Comparison of ENCODE assay signal across 25 cellular contexts in genomic region chr6:95095271-95095670, GRCh38.
DNase-seq lines count a peak whose midpoint lies in the region; ATAC-seq, FAIRE-seq and TF ChIP-seq lines count a peak whose summit lies in the region.
"Had no signal": no experiment of that assay in that cellular context is flagged by ENCODE, and none has a peak within 500 bp of the region (broad histone marks: within the 10 kb centered on the region; RNA-seq: fewer than 3 reads in every experiment).

No MANE protein-coding gene starts in this region.

- H3K27ac Mint-ChIP-seq in activated CD4-positive, alpha-beta memory T cell treated with anti-CD3 and anti-CD28 coated beads for 36 hours: no peak overlapping the region
- H3K27ac Mint-ChIP-seq: effector memory CD8-positive, alpha-beta T cell; naive B cell; stimulated activated naive B cell treated with anti-CD40 and anti-IgM and Interleukin-4, amounts not matched to agents 10 μg/mL and 1 μg/mL and 100 μg/mL, for 72 hours had no signal

- no peak for TF ChIP-seq RAD21 in A549 (conservative IDR thresholded peaks at IDR 0.05 in 1 of 2, IDR thresholded peaks at IDR 0.05 in 1 of 2)

- 15% methylated on average over 3 of the region's 3 CpGs for WGBS in A549 (ENCODE audit: missing lambda C conversion rate)

- CTCF ChIA-PET in A549 (lab: Yijun Ruan, JAX): no interaction called here
- CTCF ChIA-PET in activated CD4-positive, alpha-beta memory T cell treated with anti-CD3 and anti-CD28 coated beads for 36 hours (lab: Charles Lee): no interaction called here

- TF ChIP-seq POLR2A in A549 (IDR thresholded peaks at IDR 0.05; ENCODE audit: low read length): no peak

- H3K9me3 Mint-ChIP-seq in activated CD4-positive, alpha-beta memory T cell treated with anti-CD3 and anti-CD28 coated beads for 36 hours: no peaks in the 10 kb centered on the region
- H3K9me3 Mint-ChIP-seq: activated T-cell treated with anti-CD3 and anti-CD28 coated beads, Interleukin-2, amount 50 U/mL, for 4 hours; naive B cell; stimulated activated naive B cell treated with anti-CD40 and anti-IgM and Interleukin-4, amounts not matched to agents 10 μg/mL and 1 μg/mL and 100 μg/mL, for 72 hours had no signal

- TF ChIP-seq CTCF in A549 (IDR thresholded peaks at IDR 0.05): no peak
- TF ChIP-seq CTCF in foreskin keratinocyte (conservative IDR thresholded peaks at IDR 0.05): no peak

- H3K4me3 Mint-ChIP-seq in activated CD4-positive, alpha-beta memory T cell treated with anti-CD3 and anti-CD28 coated beads for 36 hours: no peak overlapping the region
- H3K4me3 Mint-ChIP-seq: activated T-cell treated with anti-CD3 and anti-CD28 coated beads, Interleukin-2, amount 50 U/mL, for 4 hours; effector memory CD8-positive, alpha-beta T cell; naive B cell; stimulated activated naive B cell treated with anti-CD40 and anti-IgM and Interleukin-4, amounts not matched to agents 10 μg/mL and 1 μg/mL and 100 μg/mL, for 72 hours had no signal

- no peak for ATAC-seq in A549
- ATAC-seq in foreskin keratinocyte: peak; percentile 19
- no peak for ATAC-seq in HG03432 (IDR thresholded peaks at IDR 0.05; ENCODE audit: unreplicated experiment)
- ATAC-seq: activated T-cell treated with anti-CD3 and anti-CD28 coated beads, Interleukin-2, amount 50 U/mL, for 4 hours; effector memory CD8-positive, alpha-beta T cell; left colon; stimulated activated naive B cell treated with anti-CD40 and anti-IgM and Interleukin-4, amounts not matched to agents 10 μg/mL and 1 μg/mL and 100 μg/mL, for 72 hours had no signal

- no peaks in the 10 kb centered on the region for H3K9me3 ChIP-seq in A549
- H3K9me3 ChIP-seq: BLaER1, spleen, suprapubic skin had no signal

- no peak for FAIRE-seq in A549 (lab: Jason Lieb, UNC)

- H3K27ac ChIP-seq in A549 (no peak overlapping the region), foreskin keratinocyte (peak overlapping the region; percentile 41)
- H3K27ac ChIP-seq: adrenal gland, BLaER1, coronary artery, KMS-11, spleen, suprapubic skin had no signal

- H3K27me3 ChIP-seq in foreskin keratinocyte: no peaks in the 10 kb centered on the region
- H3K27me3 ChIP-seq: BLaER1, spleen, suprapubic skin had no signal

- H3K4me1 ChIP-seq in A549: no peaks in the 10 kb centered on the region
- H3K4me1 ChIP-seq in foreskin keratinocyte: peaks cover 34% of the 10 kb centered on the region
- H3K4me1 ChIP-seq: adrenal gland, BLaER1, spleen had no signal

- POLR2A ChIA-PET in A549 (lab: Yijun Ruan, JAX): no interaction called here
- POLR2A ChIA-PET in activated CD4-positive, alpha-beta memory T cell treated with anti-CD3 and anti-CD28 coated beads for 36 hours (lab: Charles Lee): no interaction called here

- H3K4me2 ChIP-seq in A549: peak overlapping the region; percentile 60
- H3K4me2 ChIP-seq: BLaER1, KMS-11 had no signal

- H3K36me3 Mint-ChIP-seq in activated CD4-positive, alpha-beta memory T cell treated with anti-CD3 and anti-CD28 coated beads for 36 hours: no peaks in the 10 kb centered on the region
- H3K36me3 Mint-ChIP-seq: naive B cell; stimulated activated naive B cell treated with anti-CD40 and anti-IgM and Interleukin-4, amounts not matched to agents 10 μg/mL and 1 μg/mL and 100 μg/mL, for 72 hours had no signal

- no peak for TF ChIP-seq EP300 in A549 (IDR thresholded peaks at IDR 0.05)

- intact Hi-C loops in activated CD4-positive, alpha-beta memory T cell treated with anti-CD3 and anti-CD28 coated beads for 36 hours (cut with micrococcal nuclease): no loop called here

- DNase-seq in A549 (ENCODE audit: low read depth in 1 of 2, low spot score in 1 of 2) (no peak), HS-5 (ENCODE audit: low read depth) (peak; percentile 9), SW480 (ENCODE audit: low spot score) (peak; percentile 32), foreskin keratinocyte (peak in 1 of 2 donors; percentile 72), CD1c-positive myeloid dendritic cell (ENCODE audit: extremely low spot score) (no peak), NCI-H1694 (lab: John Stamatoyannopoulos, UW) (no peak)
- no peak for DNase-seq in activated CD4-positive, alpha-beta memory T cell treated with anti-CD3 and anti-CD28 coated beads for 36 hours
- DNase-seq: activated CD4-positive, alpha-beta T cell treated with anti-CD3 and anti-CD28 coated beads for 48 hours; activated T-cell treated with anti-CD3 and anti-CD28 coated beads, Interleukin-2, amount 50 U/mL, for 4 hours; adrenal gland; effector memory CD8-positive, alpha-beta T cell; left colon; naive B cell; NCI-H1694 treated with DMSO at 0.1 percent for 48 hours; NCI-H2171 treated with DMSO at 0.1 percent for 48 hours; NCI-H524 treated with DMSO at 0.1 percent for 48 hours; occipital lobe; spleen; stimulated activated CD4-positive, alpha-beta T cell treated with anti-CD3 and anti-CD28 coated beads, Interleukin-4, amount 100 ng/mL, for 1 hour; stimulated activated naive B cell treated with anti-CD40 and anti-IgM and Interleukin-4, amounts not matched to agents 10 μg/mL and 1 μg/mL and 100 μg/mL, for 72 hours had no signal

- no peaks in the 10 kb centered on the region for H3K27me3 Mint-ChIP-seq in activated CD4-positive, alpha-beta memory T cell treated with anti-CD3 and anti-CD28 coated beads for 36 hours
- H3K27me3 Mint-ChIP-seq: effector memory CD8-positive, alpha-beta T cell; naive B cell; stimulated activated naive B cell treated with anti-CD40 and anti-IgM and Interleukin-4, amounts not matched to agents 10 μg/mL and 1 μg/mL and 100 μg/mL, for 72 hours had no signal

- H3K4me3 ChIP-seq in A549: no peak overlapping the region
- H3K4me3 ChIP-seq: adrenal gland, BLaER1, coronary artery, spleen, suprapubic skin had no signal

- no peaks in the 10 kb centered on the region for H3K4me1 Mint-ChIP-seq in activated CD4-positive, alpha-beta memory T cell treated with anti-CD3 and anti-CD28 coated beads for 36 hours (ENCODE audit: low read depth)
- H3K4me1 Mint-ChIP-seq: naive B cell; stimulated activated naive B cell treated with anti-CD40 and anti-IgM and Interleukin-4, amounts not matched to agents 10 μg/mL and 1 μg/mL and 100 μg/mL, for 72 hours had no signal

TF ChIP-seq in A549, 52 proteins besides CTCF, POLR2A, EP300 and RAD21:
- TF ChIP-seq SMC3 (IDR thresholded peaks at IDR 0.05) (no peak), BHLHE40 (IDR thresholded peaks at IDR 0.05; ENCODE audit: low read depth, low read length) (no peak), ESRRA (IDR thresholded peaks at IDR 0.05; ENCODE audit: borderline replicate concordance, low read length) (no peak), RARB (CRISPR knock-in tag; IDR thresholded peaks at IDR 0.05) (no peak), CBX8 (IDR thresholded peaks at IDR 0.05) (no peak), FOSL2 (IDR thresholded peaks at IDR 0.05) (no peak), FOSL2 (CRISPR knock-in tag; IDR thresholded peaks at IDR 0.05) (no peak), HEYL (CRISPR knock-in tag; IDR thresholded peaks at IDR 0.05) (no peak), KDM1A (IDR thresholded peaks at IDR 0.05; ENCODE audit: low read depth) (no peak), ATOH8 (CRISPR knock-in tag; IDR thresholded peaks at IDR 0.05; ENCODE audit: low read depth) (no peak), TFCP2L1 (CRISPR knock-in tag; IDR thresholded peaks at IDR 0.05) (no peak), USF2 (IDR thresholded peaks at IDR 0.05) (no peak), CBX2 (IDR thresholded peaks at IDR 0.05; ENCODE audit: borderline replicate concordance, low read depth) (no peak), FOSB (CRISPR knock-in tag; IDR thresholded peaks at IDR 0.05) (no peak), HDAC2 (IDR thresholded peaks at IDR 0.05) (no peak), FOXS1 (CRISPR knock-in tag; IDR thresholded peaks at IDR 0.05) (no peak), GATA3 (IDR thresholded peaks at IDR 0.05; ENCODE audit: borderline replicate concordance) (no peak)
- TF ChIP-seq, protein P1, sequence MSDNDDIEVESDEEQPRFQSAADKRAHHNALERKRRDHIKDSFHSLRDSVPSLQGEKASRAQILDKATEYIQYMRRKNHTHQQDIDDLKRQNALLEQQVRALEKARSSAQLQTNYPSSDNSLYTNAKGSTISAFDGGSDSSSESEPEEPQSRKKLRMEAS (IDR thresholded peaks at IDR 0.05): no peak

Comparison
In these comparisons a context has a peak if more than half of its experiments do, and no peak if none do; other contexts are left out.
1. DNase-seq: peak in HS-5 (single experiment) and SW480 (single experiment); none in A549 (0 of 2), CD1c-positive myeloid dendritic cell (single experiment), NCI-H1694 (single experiment) and activated CD4-positive, alpha-beta memory T cell treated with anti-CD3 and anti-CD28 coated beads for 36 hours (single experiment).